In genomic region chr5:111463304-111463703, GRCh38 we compare ENCODE assay signal across 1 cellular context.
TF ChIP-seq lines count a peak whose summit lies in the region.

No MANE protein-coding gene starts in this region.

TF ChIP-seq in WTC11, 78 proteins besides CTCF, POLR2A, EP300 and RAD21 (continued from another document):
- TF ChIP-seq ARID4B (CRISPR knock-in tag; IDR thresholded peaks at IDR 0.05; ENCODE audit: borderline replicate concordance) (no peak), ZNF396 (CRISPR knock-in tag; IDR thresholded peaks at IDR 0.05; ENCODE audit: borderline replicate concordance) (no peak), ZNF671 (CRISPR knock-in tag; IDR thresholded peaks at IDR 0.05) (no peak)
